27 cellular contexts compared by ENCODE assay signal in the genomic region with DNA sequence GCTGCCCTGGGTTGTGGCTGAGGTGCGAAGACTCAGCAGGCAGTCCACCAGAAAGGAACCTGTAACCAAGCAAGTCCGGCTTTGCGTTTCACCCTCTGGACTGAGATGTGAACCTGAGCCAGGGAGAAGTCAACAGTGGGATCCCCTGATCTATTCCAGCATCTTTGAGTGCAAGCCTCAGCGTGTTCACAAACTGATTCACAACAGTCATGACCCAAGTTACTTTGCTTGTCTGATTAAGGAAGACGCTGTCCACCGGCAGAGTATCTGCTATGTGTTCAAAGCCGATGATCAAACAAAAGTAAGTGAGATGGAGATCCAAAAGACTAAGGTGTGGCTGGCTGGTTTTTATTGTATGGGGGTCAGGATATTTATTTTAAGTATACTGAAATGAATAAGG. TPM values are rescaled to one million over a fixed set of nuclear protein-coding genes. Genes with fewer than 3 reads are reported as not detected.
DNase-seq lines count a peak whose midpoint lies in the region; ATAC-seq, FAIRE-seq and TF ChIP-seq lines count a peak whose summit lies in the region.
"Had no signal": no experiment of that assay in that cellular context is flagged by ENCODE, and none has a peak within 500 bp of the region (broad histone marks: within the 10 kb centered on the region; RNA-seq: fewer than 3 reads in every experiment).

No MANE protein-coding gene starts in this region.

- H3K27me3 Mint-ChIP-seq in T-helper 17 cell (no peaks in the 10 kb centered on the region), progenitor cell of endocrine pancreas (peaks cover 16% of the 10 kb centered on the region)
- H3K27me3 Mint-ChIP-seq: CD4-positive, alpha-beta memory T cell had no signal

- H3K4me1 ChIP-seq in prostate gland (replicated peaks) (no peaks in the 10 kb centered on the region), stomach (peaks cover 0 to 26% (median 16%) of the 10 kb centered on the region in 4 donors)
- H3K4me1 ChIP-seq: SJSA1 had no signal

- H3K4me3 ChIP-seq in epithelial cell of esophagus (ENCODE audit: low read length) (no peak overlapping the region), prostate gland (no peak overlapping the region), stomach (no peak overlapping the region)
- H3K4me3 ChIP-seq: BLaER1 treated with 17β-estradiol and CSF1 and Interleukin-3, amounts not matched to agents 10 nM and 100 nM; SJSA1 had no signal

- H3K9me3 Mint-ChIP-seq in progenitor cell of endocrine pancreas (ENCODE audit: low read depth): peaks cover 3% of the 10 kb centered on the region
- H3K9me3 Mint-ChIP-seq: H9, HFFc6 had no signal

- ATAC-seq in T-helper 17 cell: no peak

- H3K9me3 ChIP-seq in T-helper 17 cell (ENCODE audit: control insufficient read depth, low read length, poor library complexity, severe bottlenecking) (no peaks in the 10 kb centered on the region), prostate gland (no peaks in the 10 kb centered on the region), stomach (no peaks in the 10 kb centered on the region)
- H3K9me3 ChIP-seq: SJSA1 had no signal

- no peak for TF ChIP-seq EP300 in stomach (IDR thresholded peaks at IDR 0.05)

- H3K27me3 ChIP-seq in prostate gland (replicated peaks; ENCODE audit: insufficient read depth) (no peaks in the 10 kb centered on the region), stomach (no peaks in the 10 kb centered on the region)
- H3K27me3 ChIP-seq: BLaER1 treated with 17β-estradiol and CSF1 and Interleukin-3, amounts not matched to agents 10 nM and 100 nM; SJSA1 had no signal

- TF ChIP-seq CTCF in epithelial cell of esophagus (IDR thresholded peaks at IDR 0.05; ENCODE audit: insufficient read depth, low read depth, low read length, missing control alignments): no peak
- no peak for TF ChIP-seq CTCF in prostate gland (IDR thresholded peaks at IDR 0.05)
- no peak for TF ChIP-seq CTCF in stomach (IDR thresholded peaks at IDR 0.05)
- no peak for TF ChIP-seq CTCF in progenitor cell of endocrine pancreas (IDR thresholded peaks at IDR 0.05; ENCODE audit: unreplicated experiment)

- H3K4me1 Mint-ChIP-seq in T-helper 17 cell: peaks cover 39% of the 10 kb centered on the region
- no peaks in the 10 kb centered on the region for H3K4me1 Mint-ChIP-seq in progenitor cell of endocrine pancreas (ENCODE audit: low read depth)

- peak; percentile 9 for FAIRE-seq in GM12891 (lab: Jason Lieb, UNC)
- FAIRE-seq: A204.1, G401.6, HTR-8/SVneo had no signal

- H3K36me3 ChIP-seq in prostate gland (no peaks in the 10 kb centered on the region), stomach (peaks cover 0 to 7% (median 2%) of the 10 kb centered on the region in 4 donors)
- H3K36me3 ChIP-seq: SJSA1 had no signal

- H3K36me3 Mint-ChIP-seq in T-helper 17 cell (ENCODE audit: low read depth): peaks cover 6% of the 10 kb centered on the region
- peaks cover 2% of the 10 kb centered on the region for H3K36me3 Mint-ChIP-seq in progenitor cell of endocrine pancreas (ENCODE audit: insufficient read depth)

- TF ChIP-seq POLR2A in GM12891 (IDR thresholded peaks at IDR 0.05; ENCODE audit: low read depth, low read length) (no peak), prostate gland (IDR thresholded peaks at IDR 0.05) (no peak), stomach (IDR thresholded peaks at IDR 0.05) (no peak)

- H3K27ac Mint-ChIP-seq in T-helper 17 cell: peak overlapping the region; percentile 9
- no peak overlapping the region for H3K27ac Mint-ChIP-seq in progenitor cell of endocrine pancreas
- H3K27ac Mint-ChIP-seq: CD4-positive, alpha-beta memory T cell; H9; HFFc6 had no signal

- no peak overlapping the region for H3K4me3 Mint-ChIP-seq in T-helper 17 cell
- no peak overlapping the region for H3K4me3 Mint-ChIP-seq in progenitor cell of endocrine pancreas (ENCODE audit: low read depth)
- H3K4me3 Mint-ChIP-seq: CD4-positive, alpha-beta memory T cell; H9; HFFc6 had no signal

- DNase-seq in GM12891 (ENCODE audit: insufficient read length, low spot score) (no peak), T-helper 17 cell (no peak), epithelial cell of esophagus (ENCODE audit: low read depth) (peak; percentile 57), prostate gland (ENCODE audit: low spot score) (peak; percentile 28), SW 1271 (lab: John Stamatoyannopoulos, UW) (no peak), stomach (no peak), progenitor cell of endocrine pancreas (ENCODE audit: low spot score, unreplicated experiment) (no peak)
- DNase-seq: CD4-positive, alpha-beta memory T cell; COR-L47; H9; HFFc6; KG1; MM.1S; NCI-H1417; NCI-H1694 treated with DMSO at 0.1 percent for 48 hours; NCI-H2081; NCI-H2227 treated with DMSO at 0.1 percent for 48 hours; NCI-H510A; NCI-H69; Right ventricle myocardium superior; RPMI8226 had no signal

- intact Hi-C loops in prostate gland (cut with DNase I): no loop called here
- intact Hi-C loops in stomach (cut with DNase I; ENCODE audit: low total_unique reads): no loop called here

- 43% methylated on average over 7 of the region's 7 CpGs for WGBS in prostate gland
- 73 to 79% (median 74%) methylated on average over 7 of the region's 7 CpGs for WGBS in stomach, 5 donors

- no peak overlapping the region for H3K27ac ChIP-seq in prostate gland
- no peak overlapping the region for H3K27ac ChIP-seq in stomach
- H3K27ac ChIP-seq: BLaER1 treated with 17β-estradiol and CSF1 and Interleukin-3, amounts not matched to agents 10 nM and 100 nM; SJSA1 had no signal

TF ChIP-seq in GM12891, 5 proteins besides CTCF, POLR2A, EP300 and RAD21:
- no peak for TF ChIP-seq SPI1 (IDR thresholded peaks at IDR 0.05; ENCODE audit: low read depth, low read length)
- no peak for TF ChIP-seq POU2F2 (IDR thresholded peaks at IDR 0.05; ENCODE audit: low read depth, low read length)
- no peak for TF ChIP-seq TAF1 (IDR thresholded peaks at IDR 0.05; ENCODE audit: low read depth, low read length)

RNA-seq across cellular contexts. Expression of gene TBC1D1, which starts 11.3 kb away (rescaled TPM):
- polyA plus RNA-seq in GM12891 (2012; ENCODE audit: low read depth, missing spikeins): 55.5 TPM
- total RNA-seq in T-helper 17 cell (10 to 100 TPM; 45.5 to 51.1 TPM), prostate gland (100 to 1,000 TPM in 1 of 2 donors, 10 to 100 TPM in 1; 49.8 to 129 TPM), stomach (100 to 1,000 TPM in 3 of 5 donors, 10 to 100 TPM in 2; 42.6 to 165 (median 108) TPM), progenitor cell of endocrine pancreas (120 and 138 TPM in 2 replicates)
- 10 to 100 TPM; 18.8 to 32.7 (median 32.1) TPM for polyA plus RNA-seq in stomach

RNA-seq across cellular contexts. Expression of gene PTTG2, which starts 58.0 kb away (rescaled TPM):
- not detected for polyA plus RNA-seq in GM12891 (2012; ENCODE audit: low read depth, missing spikeins)
- total RNA-seq in T-helper 17 cell (1 to 10 TPM in 1 of 2 donors, not detected in 1; 1.5 TPM), prostate gland (1 to 10 TPM in 1 of 2 donors, not detected in 1; 2.6 TPM), stomach (1 to 10 TPM in 2 of 5 donors, not detected in 3; 1.8 to 2.9 TPM), progenitor cell of endocrine pancreas (not detected in 2 replicates)
- not detected for polyA plus RNA-seq in stomach
- total RNA-seq: H9, HFFc6, SJSA1 had no signal
- polyA plus RNA-seq: AG04450; CD4-positive, alpha-beta memory T cell had no signal

Comparison
In these comparisons a context has a peak if more than half of its experiments do, and no peak if none do; other contexts are left out.
1. DNase-seq: peak in epithelial cell of esophagus (single experiment) and prostate gland (single experiment); none in GM12891 (single experiment), T-helper 17 cell (0 of 3), SW 1271 (0 of 2), stomach (single experiment) and progenitor cell of endocrine pancreas (single experiment).